27 cellular contexts compared by ENCODE assay signal in genomic region chr13:35107535-35107934, GRCh38.
"Had no signal": no experiment of that assay in that cellular context is flagged by ENCODE, and none has a peak within 500 bp of the region (broad histone marks: within the 10 kb centered on the region; RNA-seq: fewer than 3 reads in every experiment).

No MANE protein-coding gene starts in this region.

- H3K9me3 ChIP-seq: colonic mucosa, esophagus muscularis mucosa, esophagus squamous epithelium, gastrocnemius medialis, gastroesophageal sphincter, heart left ventricle, heart right ventricle had no signal

- FAIRE-seq: colon, endometrium, endothelial cell of umbilical vein had no signal

- H2AFZ ChIP-seq: hepatocyte had no signal

- H3K4me2 ChIP-seq: hepatocyte had no signal

- H3K27ac ChIP-seq: colonic mucosa, coronary artery, dorsolateral prefrontal cortex, epithelial cell of prostate, esophagus muscularis mucosa, esophagus squamous epithelium, foreskin keratinocyte, gastrocnemius medialis, gastroesophageal sphincter, heart left ventricle, heart right ventricle, hepatocyte had no signal

- ATAC-seq: effector memory CD8-positive, alpha-beta T cell; esophagus mucosa; foreskin keratinocyte; gastrocnemius medialis; gastroesophageal sphincter; heart left ventricle; heart right ventricle had no signal

- H3K27me3 ChIP-seq: colonic mucosa, dorsolateral prefrontal cortex, esophagus muscularis mucosa, esophagus squamous epithelium, foreskin keratinocyte, gastrocnemius medialis, gastroesophageal sphincter, heart left ventricle, heart right ventricle, hepatocyte had no signal

- H3K4me3 ChIP-seq: colonic mucosa, coronary artery, dorsolateral prefrontal cortex, esophagus muscularis mucosa, esophagus squamous epithelium, gastrocnemius medialis, gastroesophageal sphincter, heart left ventricle, heart right ventricle, hepatocyte had no signal

- DNase-seq: colonic mucosa; cortex of kidney; dermis blood vessel endothelial cell; dorsolateral prefrontal cortex; effector CD4-positive, alpha-beta T cell; effector CD8-positive, alpha-beta T cell; effector memory CD4-positive, alpha-beta T cell; effector memory CD8-positive, alpha-beta T cell; endodermal cell; erythroblast; esophagus squamous epithelium; foreskin keratinocyte; foreskin melanocyte; gastrocnemius medialis; glutamatergic neuron; head of caudate nucleus; heart left ventricle; heart right ventricle had no signal

- H3K36me3 ChIP-seq: colonic mucosa, esophagus squamous epithelium, gastrocnemius medialis, gastroesophageal sphincter had no signal

- H3K79me2 ChIP-seq: hepatocyte had no signal

- H3K4me1 ChIP-seq: colonic mucosa, esophagus muscularis mucosa, esophagus squamous epithelium, foreskin keratinocyte, gastrocnemius medialis, gastroesophageal sphincter, heart left ventricle, heart right ventricle had no signal
